8 cellular contexts compared by ENCODE assay signal in genomic region chr12:48925218-48925871, GRCh38. TPM values are rescaled to one million over a fixed set of nuclear protein-coding genes. Genes with fewer than 3 reads are reported as not detected.
A peak's percentile ranks its signal among the peaks of the same experiment; 100 is the strongest.
DNase-seq lines count a peak whose midpoint lies in the region; ATAC-seq and TF ChIP-seq lines count a peak whose summit lies in the region.

TSS of gene FKBP11 (minus strand) at chr12:48925492. CDS start at chr12:48925428, 64 bp downstream.

- H3K4me1 ChIP-seq in ascending aorta (no peaks in the 10 kb centered on the region), smooth muscle cell (ENCODE audit: low read depth) (no peaks in the 10 kb centered on the region)

- intact Hi-C loops in ascending aorta (cut with DNase I), result no loop called here

- H3K4me3 ChIP-seq in ascending aorta (peak within 1 kb of the TSS; percentile 92 to 97), iPS-11a (ENCODE audit: low read depth, low read length) (peak within 1 kb of the TSS; percentile 71), smooth muscle cell (peak within 1 kb of the TSS; percentile 93)

- H3K79me2 ChIP-seq in smooth muscle cell (ENCODE audit: low read depth), result no peaks in the 10 kb centered on the region

- H3K27ac Mint-ChIP-seq in T-cell, result peak within 1 kb of the TSS; percentile 90 to 92

- peaks cover 11% of the 10 kb centered on the region for H4K20me1 ChIP-seq in smooth muscle cell (ENCODE audit: low read depth)

- peak; percentile 59 to 88 (median 77) for DNase-seq in T-cell
- DNase-seq in ascending aorta (ENCODE audit: low spot score in 2 of 2), result peak in 1 of 2 donors; percentile 78
- peak; percentile 10 for DNase-seq in smooth muscle cell (lab: John Stamatoyannopoulos, UW; ENCODE audit: unreplicated experiment)
- no peak for DNase-seq in cerebellar cortex (ENCODE audit: low spot score)
- no peak for DNase-seq in NCI-H2081 treated with DMSO at 0.1 percent for 48 hours (lab: John Stamatoyannopoulos, UW)

- peak within 1 kb of the TSS; percentile 89 for H3K9ac ChIP-seq in smooth muscle cell (ENCODE audit: low read depth)

- peak within 1 kb of the TSS; percentile 71 for H2AFZ ChIP-seq in smooth muscle cell (ENCODE audit: low read depth)

- H3K4me3 Mint-ChIP-seq in T-cell, result peak within 1 kb of the TSS; percentile 88 to 96 (median 95)

- H3K9me3 ChIP-seq in ascending aorta, result no peaks in the 10 kb centered on the region
- no peaks in the 10 kb centered on the region for H3K9me3 ChIP-seq in smooth muscle cell (replicated peaks; ENCODE audit: low read depth)

- peaks cover 36 to 58% (median 58%) of the 10 kb centered on the region in 3 donors for H3K4me1 Mint-ChIP-seq in T-cell

- CTCF ChIA-PET in T-cell (lab: Charles Lee), result interaction anchor here (0.5 to 3.0 kb wide), 22 partner anchors 8 to 819 kb away, joined by 3 to 30 read pairs (median 5); partner anchors contain the start of genes ARF3 (in 1 of the 2), DDX23 (in 1 of the 2), RND1 (in 1 of the 2) and SENP1 (in 1 of the 2)

- ATAC-seq in GM18868 (IDR thresholded peaks at IDR 0.05; ENCODE audit: unreplicated experiment), result peak; percentile 73
- ATAC-seq in HG03045 (IDR thresholded peaks at IDR 0.05; ENCODE audit: unreplicated experiment), result peak; percentile 73
- ATAC-seq in T-cell (replicated peaks in 1 of 4), result peak; percentile 83 to 87 (median 85)

- WGBS in smooth muscle cell (ENCODE audit: low lambda C conversion rate), result 7% methylated on average over 32 of the region's 39 CpGs

- no peak for TF ChIP-seq CTCF in ascending aorta (IDR thresholded peaks at IDR 0.05)
- TF ChIP-seq CTCF in smooth muscle cell (IDR thresholded peaks at IDR 0.05; ENCODE audit: borderline replicate concordance, insufficient read depth, poor library complexity, severe bottlenecking), result no peak

- H3K27me3 Mint-ChIP-seq in T-cell, result no peaks in the 10 kb centered on the region

- H3K4me2 ChIP-seq in smooth muscle cell, result peak within 1 kb of the TSS; percentile 94

- H3K36me3 Mint-ChIP-seq in T-cell, result peaks cover 30% of the 10 kb centered on the region

- H3K9me3 Mint-ChIP-seq in T-cell, result no peaks in the 10 kb centered on the region

- POLR2A ChIA-PET in T-cell (lab: Charles Lee), result interaction anchor here (0.5 to 1.7 kb wide), 10 partner anchors 8 to 300 kb away, joined by 3 to 15 read pairs (median 4); partner anchors contain the start of genes ARF3 (in 1 of the 2) and DDX23 (in 1 of the 2)

- H3F3A ChIP-seq in smooth muscle cell (ENCODE audit: low read depth), result peaks cover 16% of the 10 kb centered on the region

- H3K36me3 ChIP-seq in ascending aorta (peaks cover 5 to 10% of the 10 kb centered on the region in 2 donors), smooth muscle cell (ENCODE audit: low read depth) (peaks cover 7% of the 10 kb centered on the region)

- no peaks in the 10 kb centered on the region for H3K27me3 ChIP-seq in ascending aorta
- H3K27me3 ChIP-seq in smooth muscle cell (ENCODE audit: low read depth), result no peaks in the 10 kb centered on the region

- H3K27ac ChIP-seq in ascending aorta (peak within 1 kb of the TSS; percentile 56 to 64), smooth muscle cell (ENCODE audit: low read depth) (no peak within 1 kb of the TSS)

RNA-seq across cellular contexts. Expression of gene FKBP11, which starts in this region (rescaled TPM):
- total RNA-seq in T-cell (10 to 100 TPM; 55.6 to 83.0 (median 68.1) TPM), ascending aorta (38.8 TPM), smooth muscle cell (36.1 and 55.7 TPM in 2 replicates)
- polyA plus RNA-seq in smooth muscle cell, result 190 and 217 TPM in 2 replicates

Comparison
In these comparisons a context has a peak if more than half of its experiments do, and no peak if none do; other contexts are left out.
1. DNase-seq: peak in T-cell (34 of 34) and smooth muscle cell (single experiment); none in cerebellar cortex (single experiment) and NCI-H2081 treated with DMSO at 0.1 percent for 48 hours (single experiment).
2. Peak in every context shown above with its lines, with median percentiles within 50 percentile points of each other: ATAC-seq and H3K4me3 ChIP-seq.